Comparison of ENCODE assay signal across 23 cellular contexts in genomic region chr5:65778126-65778525, GRCh38.
"Had no signal": no experiment of that assay in that cellular context is flagged by ENCODE, and none has a peak within 500 bp of the region (broad histone marks: within the 10 kb centered on the region; RNA-seq: fewer than 3 reads in every experiment).

No MANE protein-coding gene starts in this region.

- DNase-seq: activated CD4-positive, alpha-beta memory T cell treated with anti-CD3 and anti-CD28 coated beads, Interleukin-2, amount 10 ng/mL, durations not matched to agents 7 days and 5 days; activated CD4-positive, alpha-beta T cell treated with anti-CD3 and anti-CD28 coated beads for 1 hour; activated CD4-positive, alpha-beta T cell treated with anti-CD3 and anti-CD28 coated beads, Interleukin-2, amount 10 ng/mL, durations not matched to agents 7 days and 5 days; activated CD8-positive, alpha-beta memory T cell treated with anti-CD3 and anti-CD28 coated beads, Interleukin-2, amount 50 U/mL, for 48 hours; activated gamma-delta T cell; activated naive CD4-positive, alpha-beta T cell treated with anti-CD3 and anti-CD28 coated beads, Interleukin-2, amount 50 U/mL, for 16 hours; activated T-cell treated with anti-CD3 and anti-CD28 coated beads, Interleukin-2, amount 50 U/mL, for 24 hours; effector CD8-positive, alpha-beta T cell; head of caudate nucleus; hippocampal formation; left cardiac atrium; left ventricle myocardium superior; mammary epithelial cell; naive B cell; right cardiac atrium; spleen; stimulated activated naive CD4-positive, alpha-beta T cell; T1000; tibial artery had no signal

- H3K9me3 ChIP-seq: gastroesophageal sphincter, spleen, suprapubic skin, tibial artery had no signal

- H3K4me3 ChIP-seq: gastroesophageal sphincter, spleen, suprapubic skin, tibial artery had no signal

- H3K4me3 Mint-ChIP-seq: activated CD4-positive, alpha-beta memory T cell treated with anti-CD3 and anti-CD28 coated beads, Interleukin-2, amount 10 ng/mL, durations not matched to agents 7 days and 5 days; activated CD4-positive, alpha-beta T cell treated with anti-CD3 and anti-CD28 coated beads, Interleukin-2, amount 10 ng/mL, durations not matched to agents 7 days and 5 days; activated T-cell treated with anti-CD3 and anti-CD28 coated beads, Interleukin-2, amount 50 U/mL, for 24 hours; naive B cell; T-helper 1 cell treated with Interleukin-12 subunit alpha and Interleukin-12 subunit beta and Interleukin-4 antibody, amounts not matched to agents 30 μg/mL and 1 μg/mL, for 36 hours; WTC11 had no signal

- H3K27me3 ChIP-seq: gastroesophageal sphincter, spleen, suprapubic skin, tibial artery had no signal

- ATAC-seq: gastroesophageal sphincter, left cardiac atrium, left ventricle myocardium superior, right cardiac atrium, WTC11 had no signal

- H3K4me1 ChIP-seq: gastroesophageal sphincter, suprapubic skin, tibial artery had no signal

- H3K27me3 Mint-ChIP-seq: activated CD4-positive, alpha-beta memory T cell treated with anti-CD3 and anti-CD28 coated beads, Interleukin-2, amount 10 ng/mL, durations not matched to agents 7 days and 5 days; activated CD4-positive, alpha-beta T cell treated with anti-CD3 and anti-CD28 coated beads, Interleukin-2, amount 10 ng/mL, durations not matched to agents 7 days and 5 days; activated T-cell treated with anti-CD3 and anti-CD28 coated beads, Interleukin-2, amount 50 U/mL, for 24 hours; naive B cell had no signal

- H3K9me3 Mint-ChIP-seq: activated CD4-positive, alpha-beta memory T cell treated with anti-CD3 and anti-CD28 coated beads, Interleukin-2, amount 10 ng/mL, durations not matched to agents 7 days and 5 days; activated T-cell treated with anti-CD3 and anti-CD28 coated beads, Interleukin-2, amount 50 U/mL, for 24 hours; naive B cell; T-helper 1 cell treated with Interleukin-12 subunit alpha and Interleukin-12 subunit beta and Interleukin-4 antibody, amounts not matched to agents 30 μg/mL and 1 μg/mL, for 36 hours; WTC11 had no signal

- H3K27ac Mint-ChIP-seq: activated CD4-positive, alpha-beta memory T cell treated with anti-CD3 and anti-CD28 coated beads, Interleukin-2, amount 10 ng/mL, durations not matched to agents 7 days and 5 days; activated T-cell treated with anti-CD3 and anti-CD28 coated beads, Interleukin-2, amount 50 U/mL, for 24 hours; T-helper 1 cell treated with Interleukin-12 subunit alpha and Interleukin-12 subunit beta and Interleukin-4 antibody, amounts not matched to agents 30 μg/mL and 1 μg/mL, for 36 hours; WTC11 had no signal

- H3K27ac ChIP-seq: gastroesophageal sphincter, spleen, suprapubic skin, tibial artery had no signal

- H3K4me1 Mint-ChIP-seq: WTC11 had no signal
